In the genomic region with DNA sequence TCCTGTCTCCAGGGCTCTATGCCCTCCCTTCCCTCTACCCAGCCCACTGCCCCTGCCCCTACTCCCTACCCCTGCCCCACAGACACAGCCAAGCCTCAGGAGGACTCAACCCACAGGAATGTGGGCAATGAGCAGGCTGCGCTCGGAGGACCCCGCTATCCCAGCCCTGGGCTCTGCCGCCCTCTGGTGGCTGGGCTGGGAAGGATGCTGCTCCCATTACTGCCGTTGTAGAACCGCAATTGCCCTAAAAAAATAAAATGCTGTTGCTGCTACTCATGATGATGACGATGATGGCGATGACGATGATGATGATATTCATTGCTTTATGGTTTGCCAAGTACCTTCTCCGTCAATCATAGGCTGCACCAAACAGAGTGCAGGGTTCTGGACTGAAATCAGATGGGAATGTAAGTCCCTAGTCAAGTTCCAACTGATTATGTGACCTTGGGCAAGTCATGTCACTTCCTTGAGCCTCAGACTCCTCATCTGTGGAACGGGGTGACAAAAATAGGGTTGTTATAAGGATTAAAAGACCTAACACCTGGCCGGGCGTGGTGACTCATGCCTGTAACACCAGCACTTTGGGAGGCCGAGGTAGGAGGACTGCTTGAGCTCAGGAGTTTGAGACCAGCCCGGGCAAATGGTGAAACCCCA, we compare ENCODE assay signal across 8 cellular contexts. TPM values are rescaled to one million over a fixed set of nuclear protein-coding genes. Genes with fewer than 3 reads are reported as not detected.
DNase-seq lines count a peak whose midpoint lies in the region; ATAC-seq and TF ChIP-seq lines count a peak whose summit lies in the region.

No MANE protein-coding gene starts in this region.

- intact Hi-C loops in activated CD4-positive, alpha-beta T cell treated with anti-CD3 and anti-CD28 coated beads for 36 hours (cut with DNase I, micrococcal nuclease) = loop anchor here (1.0 to 10.0 kb wide), 5 partner anchors 56 to 396 kb away; no protein-coding TSS in a partner anchor

- H3K27ac ChIP-seq in 22Rv1 = no peak overlapping the region

- CTCF ChIA-PET in activated CD4-positive, alpha-beta T cell treated with anti-CD3 and anti-CD28 coated beads for 36 hours (lab: Charles Lee) = interaction anchor here (0.6 to 12.2 kb wide), 9 partner anchors 12 to 181 kb away, joined by 3 to 219 read pairs (median 3); a partner anchor contains a TSS

- no peak overlapping the region for H3K4me3 Mint-ChIP-seq in activated CD4-positive, alpha-beta T cell treated with anti-CD3 and anti-CD28 coated beads for 36 hours
- no peak overlapping the region for H3K4me3 Mint-ChIP-seq in central memory CD8-positive, alpha-beta T cell

- TF ChIP-seq CTCF in 22Rv1 (IDR thresholded peaks at IDR 0.05) (peak; percentile 98), GM12873 (IDR thresholded peaks at IDR 0.05; ENCODE audit: insufficient read depth, low read depth, low read length, missing control alignments) (peak; percentile 98)

- ATAC-seq in activated CD4-positive, alpha-beta T cell treated with anti-CD3 and anti-CD28 coated beads for 36 hours = peak; percentile 94
- ATAC-seq in central memory CD8-positive, alpha-beta T cell (replicated peaks; ENCODE audit: extremely low read depth, poor library complexity, severe bottlenecking) = peak; percentile 78
- ATAC-seq in GM18870 (IDR thresholded peaks at IDR 0.05; ENCODE audit: unreplicated experiment) = no peak

- peaks cover 3% of the 10 kb centered on the region for H3K4me1 Mint-ChIP-seq in activated CD4-positive, alpha-beta T cell treated with anti-CD3 and anti-CD28 coated beads for 36 hours
- no peaks in the 10 kb centered on the region for H3K4me1 Mint-ChIP-seq in central memory CD8-positive, alpha-beta T cell

- POLR2A ChIA-PET in activated CD4-positive, alpha-beta T cell treated with anti-CD3 and anti-CD28 coated beads for 36 hours (lab: Charles Lee) = no interaction called here

- H3K36me3 Mint-ChIP-seq in activated CD4-positive, alpha-beta T cell treated with anti-CD3 and anti-CD28 coated beads for 36 hours (ENCODE audit: low read depth) = no peaks in the 10 kb centered on the region
- H3K36me3 Mint-ChIP-seq in central memory CD8-positive, alpha-beta T cell (ENCODE audit: insufficient read depth) = peaks cover 1% of the 10 kb centered on the region

- H3K9me3 Mint-ChIP-seq in activated CD4-positive, alpha-beta T cell treated with anti-CD3 and anti-CD28 coated beads for 36 hours (ENCODE audit: low read depth) = no peaks in the 10 kb centered on the region
- no peaks in the 10 kb centered on the region for H3K9me3 Mint-ChIP-seq in central memory CD8-positive, alpha-beta T cell

- no peak overlapping the region for H3K27ac Mint-ChIP-seq in activated CD4-positive, alpha-beta T cell treated with anti-CD3 and anti-CD28 coated beads for 36 hours
- no peak overlapping the region for H3K27ac Mint-ChIP-seq in central memory CD8-positive, alpha-beta T cell (ENCODE audit: low read depth)

- H3K27me3 Mint-ChIP-seq in activated CD4-positive, alpha-beta T cell treated with anti-CD3 and anti-CD28 coated beads for 36 hours = peaks cover 6% of the 10 kb centered on the region
- peaks cover 24% of the 10 kb centered on the region for H3K27me3 Mint-ChIP-seq in central memory CD8-positive, alpha-beta T cell

- DNase-seq in NCI-H2171 (lab: John Stamatoyannopoulos, UW) = peak; percentile 35
- DNase-seq in activated CD4-positive, alpha-beta T cell treated with anti-CD3 and anti-CD28 coated beads for 36 hours = peak; percentile 86
- DNase-seq in central memory CD8-positive, alpha-beta T cell (ENCODE audit: low spot score in 2 of 2) = peak; percentile 57 to 70
- DNase-seq in left kidney (ENCODE audit: low read depth, low spot score) = peak; percentile 84
- DNase-seq in stimulated activated CD4-positive, alpha-beta T cell treated with anti-CD3 and anti-CD28 coated beads, TNF-alpha, amount 100 ng/mL, for 1 hour (ENCODE audit: low read depth in 3 of 3, low spot score in 1 of 3) = peak in 2 of 3 donors; percentile 58 to 77

RNA-seq across cellular contexts. Expression of a gene that starts 24.6 kb away (rescaled TPM):
- 1 to 10 TPM; 4.9 to 6.5 TPM for total RNA-seq in activated CD4-positive, alpha-beta T cell treated with anti-CD3 and anti-CD28 coated beads for 36 hours

RNA-seq across cellular contexts. Expression of a gene that starts 32.0 kb away (rescaled TPM):
- under 1 TPM; 0.19 to 0.21 TPM for total RNA-seq in activated CD4-positive, alpha-beta T cell treated with anti-CD3 and anti-CD28 coated beads for 36 hours

RNA-seq across cellular contexts. Expression of a gene that starts 49.1 kb away (rescaled TPM):
- 1 to 10 TPM; 2.4 to 3.7 TPM for total RNA-seq in activated CD4-positive, alpha-beta T cell treated with anti-CD3 and anti-CD28 coated beads for 36 hours

Comparison
In these comparisons a context has a peak if more than half of its experiments do, and no peak if none do; other contexts are left out.
1. DNase-seq: peak in every context shown above with its lines; median percentile 86 in activated CD4-positive, alpha-beta T cell treated with anti-CD3 and anti-CD28 coated beads for 36 hours; 84 in left kidney; 68 in stimulated activated CD4-positive, alpha-beta T cell treated with anti-CD3 and anti-CD28 coated beads, TNF-alpha, amount 100 ng/mL, for 1 hour; 64 in central memory CD8-positive, alpha-beta T cell; 35 in NCI-H2171.